In genomic region chr14:74940956-74941565, GRCh38 we compare ENCODE assay signal across 8 cellular contexts. TPM values are rescaled to one million over a fixed set of nuclear protein-coding genes. Genes with fewer than 3 reads are reported as not detected.
DNase-seq lines count a peak whose midpoint lies in the region; ATAC-seq and TF ChIP-seq lines count a peak whose summit lies in the region.
"Had no signal": no experiment of that assay in that cellular context is flagged by ENCODE, and none has a peak within 500 bp of the region (broad histone marks: within the 10 kb centered on the region; RNA-seq: fewer than 3 reads in every experiment).

No MANE protein-coding gene starts in this region.

- H3K4me1 Mint-ChIP-seq in activated T-helper 2 cell treated with anti-CD3 and anti-CD28 coated beads, Interferon-gamma antibody, Interleukin-2, Interleukin-4, amounts not matched to agents 10 μg/mL and 5 μg/mL and 100 μg/mL, durations not matched to agents 14 hours and 24 hours and 36 hours (ENCODE audit: low read depth): peaks cover 31% of the 10 kb centered on the region

- no peaks in the 10 kb centered on the region for H4K20me1 ChIP-seq in Karpas-422 (ENCODE audit: insufficient read depth, low read depth, low read length)

- H3K36me3 Mint-ChIP-seq in activated T-helper 2 cell treated with anti-CD3 and anti-CD28 coated beads, Interferon-gamma antibody, Interleukin-2, Interleukin-4, amounts not matched to agents 10 μg/mL and 5 μg/mL and 100 μg/mL, durations not matched to agents 14 hours and 24 hours and 36 hours (ENCODE audit: low read depth): no peaks in the 10 kb centered on the region

- H3K36me3 ChIP-seq in Karpas-422 (ENCODE audit: insufficient read depth, low read length) (no peaks in the 10 kb centered on the region), liver (ENCODE audit: control insufficient read depth in 4 of 4, insufficient read depth in 3 of 4, low read depth in 1 of 4, low read length in 3 of 4) (no peaks in the 10 kb centered on the region), stomach smooth muscle (ENCODE audit: control insufficient read depth in 2 of 2, insufficient read depth in 2 of 2, low read length in 2 of 2) (no peaks in the 10 kb centered on the region)

- peak overlapping the region; percentile 90 for H3K9ac ChIP-seq in Karpas-422 (ENCODE audit: low read length)
- no peak overlapping the region for H3K9ac ChIP-seq in liver (ENCODE audit: low read depth in 1 of 2, low read length in 2 of 2)
- peak overlapping the region in 1 of 2 donors; percentile 45 for H3K9ac ChIP-seq in stomach smooth muscle (ENCODE audit: low read length in 2 of 2)

- peak overlapping the region; percentile 68 for H3K4me3 ChIP-seq in Karpas-422 (ENCODE audit: low read length)
- H3K4me3 ChIP-seq in liver (ENCODE audit: low read depth in 1 of 3, low read length in 3 of 3): no peak overlapping the region
- H3K4me3 ChIP-seq in stomach smooth muscle (ENCODE audit: low read length in 2 of 2): no peak overlapping the region

- H3K9me3 Mint-ChIP-seq in activated T-helper 2 cell treated with anti-CD3 and anti-CD28 coated beads, Interferon-gamma antibody, Interleukin-2, Interleukin-4, amounts not matched to agents 10 μg/mL and 5 μg/mL and 100 μg/mL, durations not matched to agents 14 hours and 24 hours and 36 hours: peaks cover 3% of the 10 kb centered on the region

- no peak for ATAC-seq in GM18502 (IDR thresholded peaks at IDR 0.05; ENCODE audit: poor library complexity, unreplicated experiment)
- ATAC-seq in HG03378 (IDR thresholded peaks at IDR 0.05; ENCODE audit: unreplicated experiment): no peak
- ATAC-seq in GM21526 (IDR thresholded peaks at IDR 0.05; ENCODE audit: low FRiP score, unreplicated experiment): no peak

- H3K9me3 ChIP-seq in Karpas-422 (ENCODE audit: low read length) (no peaks in the 10 kb centered on the region), liver (ENCODE audit: control insufficient read depth in 4 of 4, low read length in 3 of 4) (no peaks in the 10 kb centered on the region), stomach smooth muscle (ENCODE audit: control insufficient read depth in 2 of 2, low read length in 2 of 2) (no peaks in the 10 kb centered on the region)

- WGBS in liver: 79% methylated on average over 18 of the region's 18 CpGs

- DNase-seq in Karpas-422: peak; percentile 82
- no peak for DNase-seq in activated T-helper 2 cell treated with anti-CD3 and anti-CD28 coated beads, Interferon-gamma antibody, Interleukin-2, Interleukin-4, amounts not matched to agents 10 μg/mL and 5 μg/mL and 100 μg/mL, durations not matched to agents 14 hours and 24 hours and 36 hours (ENCODE audit: low spot score)
- DNase-seq: NCI-H1694 treated with DMSO at 0.1 percent for 48 hours had no signal

- H3K4me1 ChIP-seq in Karpas-422 (ENCODE audit: low read length): peaks cover 92% of the 10 kb centered on the region
- peaks cover 0 to 14% (median 3%) of the 10 kb centered on the region in 4 donors for H3K4me1 ChIP-seq in liver (ENCODE audit: control insufficient read depth in 4 of 4, insufficient read depth in 4 of 4, low read length in 3 of 4)
- H3K4me1 ChIP-seq in stomach smooth muscle (ENCODE audit: control insufficient read depth, insufficient read depth, low read length): peaks cover 30% of the 10 kb centered on the region

- no peaks in the 10 kb centered on the region for H3K9me2 ChIP-seq in Karpas-422 (replicated peaks; ENCODE audit: insufficient read depth, low read length)

- peak overlapping the region; percentile 90 for H3K27ac Mint-ChIP-seq in activated T-helper 2 cell treated with anti-CD3 and anti-CD28 coated beads, Interferon-gamma antibody, Interleukin-2, Interleukin-4, amounts not matched to agents 10 μg/mL and 5 μg/mL and 100 μg/mL, durations not matched to agents 14 hours and 24 hours and 36 hours

- H3K27me3 Mint-ChIP-seq in activated T-helper 2 cell treated with anti-CD3 and anti-CD28 coated beads, Interferon-gamma antibody, Interleukin-2, Interleukin-4, amounts not matched to agents 10 μg/mL and 5 μg/mL and 100 μg/mL, durations not matched to agents 14 hours and 24 hours and 36 hours (ENCODE audit: low read depth): no peaks in the 10 kb centered on the region

- intact Hi-C loops in activated T-helper 2 cell treated with anti-CD3 and anti-CD28 coated beads, Interferon-gamma antibody, Interleukin-2, Interleukin-4, amounts not matched to agents 10 μg/mL and 5 μg/mL and 100 μg/mL, durations not matched to agents 14 hours and 24 hours and 36 hours (cut with micrococcal nuclease): loop anchor here (10.0 kb wide), 1 partner anchor 364 kb away; no protein-coding TSS in a partner anchor

- peak overlapping the region; percentile 89 for H3K4me2 ChIP-seq in Karpas-422 (ENCODE audit: low read depth, low read length, poor library complexity, severe bottlenecking)

- peak overlapping the region; percentile 98 for H3K27ac ChIP-seq in Karpas-422 (ENCODE audit: low read length)
- peak overlapping the region; percentile 47 to 61 for H3K27ac ChIP-seq in liver (ENCODE audit: low read depth in 1 of 2, low read length in 2 of 2)
- peak overlapping the region; percentile 18 for H3K27ac ChIP-seq in stomach smooth muscle (ENCODE audit: low read length)

- H2AFZ ChIP-seq in Karpas-422 (ENCODE audit: low read length): no peak overlapping the region

- H3K4me3 Mint-ChIP-seq in activated T-helper 2 cell treated with anti-CD3 and anti-CD28 coated beads, Interferon-gamma antibody, Interleukin-2, Interleukin-4, amounts not matched to agents 10 μg/mL and 5 μg/mL and 100 μg/mL, durations not matched to agents 14 hours and 24 hours and 36 hours (ENCODE audit: low read depth): peak overlapping the region; percentile 73

- no peak for TF ChIP-seq RAD21 in liver (IDR thresholded peaks at IDR 0.05)

- no peaks in the 10 kb centered on the region for H3K79me2 ChIP-seq in Karpas-422 (ENCODE audit: low read length)

- TF ChIP-seq CTCF in liver (IDR thresholded peaks at IDR 0.05; ENCODE audit: low read depth, low read length, missing input control): no peak

- no peaks in the 10 kb centered on the region for H3K27me3 ChIP-seq in Karpas-422 (ENCODE audit: low read length)
- H3K27me3 ChIP-seq in liver (ENCODE audit: control insufficient read depth in 4 of 4, insufficient read depth in 4 of 4, low read length in 3 of 4): no peaks in the 10 kb centered on the region
- no peaks in the 10 kb centered on the region for H3K27me3 ChIP-seq in stomach smooth muscle (ENCODE audit: control insufficient read depth in 1 of 2, insufficient read depth in 2 of 2, low read length in 2 of 2)

TF ChIP-seq in liver, 16 proteins besides CTCF, POLR2A, EP300 and RAD21 (continues in another document):
- TF ChIP-seq, protein P1, sequence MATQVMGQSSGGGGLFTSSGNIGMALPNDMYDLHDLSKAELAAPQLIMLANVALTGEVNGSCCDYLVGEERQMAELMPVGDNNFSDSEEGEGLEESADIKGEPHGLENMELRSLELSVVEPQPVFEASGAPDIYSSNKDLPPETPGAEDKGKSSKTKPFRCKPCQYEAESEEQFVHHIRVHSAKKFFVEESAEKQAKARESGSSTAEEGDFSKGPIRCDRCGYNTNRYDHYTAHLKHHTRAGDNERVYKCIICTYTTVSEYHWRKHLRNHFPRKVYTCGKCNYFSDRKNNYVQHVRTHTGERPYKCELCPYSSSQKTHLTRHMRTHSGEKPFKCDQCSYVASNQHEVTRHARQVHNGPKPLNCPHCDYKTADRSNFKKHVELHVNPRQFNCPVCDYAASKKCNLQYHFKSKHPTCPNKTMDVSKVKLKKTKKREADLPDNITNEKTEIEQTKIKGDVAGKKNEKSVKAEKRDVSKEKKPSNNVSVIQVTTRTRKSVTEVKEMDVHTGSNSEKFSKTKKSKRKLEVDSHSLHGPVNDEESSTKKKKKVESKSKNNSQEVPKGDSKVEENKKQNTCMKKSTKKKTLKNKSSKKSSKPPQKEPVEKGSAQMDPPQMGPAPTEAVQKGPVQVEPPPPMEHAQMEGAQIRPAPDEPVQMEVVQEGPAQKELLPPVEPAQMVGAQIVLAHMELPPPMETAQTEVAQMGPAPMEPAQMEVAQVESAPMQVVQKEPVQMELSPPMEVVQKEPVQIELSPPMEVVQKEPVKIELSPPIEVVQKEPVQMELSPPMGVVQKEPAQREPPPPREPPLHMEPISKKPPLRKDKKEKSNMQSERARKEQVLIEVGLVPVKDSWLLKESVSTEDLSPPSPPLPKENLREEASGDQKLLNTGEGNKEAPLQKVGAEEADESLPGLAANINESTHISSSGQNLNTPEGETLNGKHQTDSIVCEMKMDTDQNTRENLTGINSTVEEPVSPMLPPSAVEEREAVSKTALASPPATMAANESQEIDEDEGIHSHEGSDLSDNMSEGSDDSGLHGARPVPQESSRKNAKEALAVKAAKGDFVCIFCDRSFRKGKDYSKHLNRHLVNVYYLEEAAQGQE (IDR thresholded peaks at IDR 0.05): no peak
- TF ChIP-seq FOXA2 (IDR thresholded peaks at IDR 0.05) (no peak), FOXA1 (IDR thresholded peaks at IDR 0.05) (no peak), NR2F2 (IDR thresholded peaks at IDR 0.05) (no peak), EGR1 (IDR thresholded peaks at IDR 0.05; ENCODE audit: low read depth in 2 of 2) (no peak), RXRA (IDR thresholded peaks at IDR 0.05) (no peak), YY1 (IDR thresholded peaks at IDR 0.05) (no peak), TAF1 (conservative IDR thresholded peaks at IDR 0.05) (no peak), MAX (IDR thresholded peaks at IDR 0.05) (no peak)

RNA-seq across cellular contexts. Expression of gene PGF, which starts 14.3 kb away (rescaled TPM):
- 3.5 and 8.3 TPM in 2 replicates for total RNA-seq in Karpas-422 (2014; rRNA removed; shearing (Covaris generic); ENCODE audit: low replicate concordance)
- 0.34 and 0.39 TPM in 2 replicates for total RNA-seq in activated T-helper 2 cell treated with anti-CD3 and anti-CD28 coated beads, Interferon-gamma antibody, Interleukin-2, Interleukin-4, amounts not matched to agents 10 μg/mL and 5 μg/mL and 100 μg/mL, durations not matched to agents 14 hours and 24 hours and 36 hours
- 1 to 10 TPM in 1 of 2 donors, under 1 TPM in 1; 0.61 to 4.5 TPM for total RNA-seq in liver
- 1 to 10 TPM in 1 of 2 donors, under 1 TPM in 1; 0.90 to 2.8 TPM for polyA plus RNA-seq in liver

RNA-seq across cellular contexts. Expression of gene RPS6KL1, which starts 18.0 kb away (rescaled TPM):
- total RNA-seq in Karpas-422 (2014; rRNA removed; shearing (Covaris generic); ENCODE audit: low replicate concordance): 34.3 and 60.2 TPM in 2 replicates
- total RNA-seq in activated T-helper 2 cell treated with anti-CD3 and anti-CD28 coated beads, Interferon-gamma antibody, Interleukin-2, Interleukin-4, amounts not matched to agents 10 μg/mL and 5 μg/mL and 100 μg/mL, durations not matched to agents 14 hours and 24 hours and 36 hours: 10.8 and 12.0 TPM in 2 replicates
- total RNA-seq in liver: 1 to 10 TPM; 5.8 to 5.9 TPM
- 1 to 10 TPM; 1.1 to 1.9 TPM for polyA plus RNA-seq in liver

RNA-seq across cellular contexts. Expression of gene DLST, which starts 59.3 kb away (rescaled TPM):
- total RNA-seq in Karpas-422 (2014; rRNA removed; shearing (Covaris generic); ENCODE audit: low replicate concordance): 101 and 105 TPM in 2 replicates
- total RNA-seq in activated T-helper 2 cell treated with anti-CD3 and anti-CD28 coated beads, Interferon-gamma antibody, Interleukin-2, Interleukin-4, amounts not matched to agents 10 μg/mL and 5 μg/mL and 100 μg/mL, durations not matched to agents 14 hours and 24 hours and 36 hours: 102 and 103 TPM in 2 replicates
- total RNA-seq in liver: 10 to 100 TPM; 41.0 to 58.0 TPM
- polyA plus RNA-seq in liver: 10 to 100 TPM; 10.7 to 69.3 TPM

Comparison
In these comparisons a context has a peak if more than half of its experiments do, and no peak if none do; other contexts are left out.
1. H3K27ac ChIP-seq: peak in every context shown above with its lines; median percentile 98 in Karpas-422; 54 in liver; 18 in stomach smooth muscle.